ENCODE assay signal across 27 cellular contexts in the genomic region with DNA sequence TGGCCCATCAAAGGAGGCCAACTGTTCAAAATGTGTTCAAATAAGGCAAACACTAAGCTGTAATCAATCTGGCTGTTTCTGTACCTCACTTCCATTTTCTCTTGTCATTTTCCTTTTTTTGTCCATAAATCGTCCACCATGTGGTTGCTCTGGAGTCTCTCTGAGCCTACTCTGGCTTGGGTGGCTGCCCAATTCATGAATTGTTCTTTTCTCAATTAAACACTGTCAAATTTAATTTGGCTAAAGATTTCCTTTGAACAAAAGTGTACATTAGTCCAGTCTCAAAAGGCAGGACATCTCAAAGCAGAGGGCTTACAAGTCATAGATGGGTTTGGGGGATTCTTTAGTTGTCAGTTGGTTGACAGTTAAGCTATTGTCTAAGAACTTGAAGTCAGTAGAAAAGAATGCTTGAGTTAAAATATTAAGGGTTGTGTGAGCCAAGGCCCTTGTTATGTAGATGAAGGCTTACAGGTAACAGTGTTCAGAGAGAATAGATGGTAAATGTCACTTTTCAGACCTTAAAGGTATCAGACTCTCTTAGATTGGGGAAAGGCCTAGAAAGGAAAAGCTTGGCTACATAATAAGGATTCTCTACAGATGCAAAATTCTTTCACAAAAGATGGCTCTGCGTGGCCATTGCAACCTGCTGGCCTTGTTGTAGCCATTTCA.
"Had no signal": no experiment of that assay in that cellular context is flagged by ENCODE, and none has a peak within 500 bp of the region (broad histone marks: within the 10 kb centered on the region; RNA-seq: fewer than 3 reads in every experiment).

No MANE protein-coding gene starts in this region.

- H3K27ac Mint-ChIP-seq: naive B cell; natural killer cell treated with Interleukin-12 subunit alpha and Interleukin-12 subunit beta and Interleukin-15 and Interleukin-18, amount 100 ng/mL, for 72 hours had no signal

- ATAC-seq: esophagus mucosa; gastrocnemius medialis; left lobe of liver; natural killer cell treated with Interleukin-12 subunit alpha and Interleukin-12 subunit beta and Interleukin-15 and Interleukin-18, amount 100 ng/mL, for 72 hours; sciatic nerve had no signal

- H3K36me3 Mint-ChIP-seq: naive B cell; natural killer cell treated with Interleukin-12 subunit alpha and Interleukin-12 subunit beta and Interleukin-15 and Interleukin-18, amount 100 ng/mL, for 72 hours had no signal

- H3K9me3 ChIP-seq: gastrocnemius medialis, prostate gland, right atrium auricular region, stomach, thyroid gland, vagina had no signal

- H3K4me1 ChIP-seq: prostate gland, right atrium auricular region, stomach, thyroid gland, vagina had no signal

- H3K27me3 ChIP-seq: dorsolateral prefrontal cortex, gastrocnemius medialis, hepatocyte, right atrium auricular region, stomach, thyroid gland, vagina had no signal

- H3K27me3 Mint-ChIP-seq: naive B cell; natural killer cell treated with Interleukin-12 subunit alpha and Interleukin-12 subunit beta and Interleukin-15 and Interleukin-18, amount 100 ng/mL, for 72 hours had no signal

- H2AFZ ChIP-seq: hepatocyte had no signal

- H3K4me1 Mint-ChIP-seq: naive B cell had no signal

- H3K27ac ChIP-seq: dorsolateral prefrontal cortex, epithelial cell of prostate, gastrocnemius medialis, hepatocyte, prostate gland, right atrium auricular region, stomach, thyroid gland, vagina had no signal

- H3K4me2 ChIP-seq: hepatocyte, smooth muscle cell had no signal

- DNase-seq: dorsolateral prefrontal cortex; effector CD4-positive, alpha-beta T cell; foreskin fibroblast; gastrocnemius medialis; head of caudate nucleus; kidney; naive B cell; nucleus accumbens; stimulated activated CD4-positive, alpha-beta T cell treated with anti-CD3 and anti-CD28 coated beads, Interleukin-12 subunit alpha, Interleukin-12 subunit beta, amount 100 ng/mL, for 4 hours; stimulated activated CD4-positive, alpha-beta T cell treated with anti-CD3 and anti-CD28 coated beads, Interleukin-1b, Interleukin-23, amount 100 ng/mL, for 48 hours; stimulated activated CD4-positive, alpha-beta T cell treated with anti-CD3 and anti-CD28 coated beads, Interleukin-4, amount 100 ng/mL, for 1 hour; stimulated activated CD8-positive, alpha-beta memory T cell treated with anti-CD3 and anti-CD28 coated beads, Interleukin-4, amount 100 ng/mL, for 48 hours; stimulated activated naive CD4-positive, alpha-beta T cell; stomach; thyroid gland; trophoblast cell had no signal

- H3K4me3 ChIP-seq: dorsolateral prefrontal cortex, gastrocnemius medialis, hepatocyte, prostate gland, right atrium auricular region, smooth muscle cell, stomach, thyroid gland, vagina had no signal

- H3K79me2 ChIP-seq: hepatocyte had no signal

- H3K4me3 Mint-ChIP-seq: naive B cell; natural killer cell treated with Interleukin-12 subunit alpha and Interleukin-12 subunit beta and Interleukin-15 and Interleukin-18, amount 100 ng/mL, for 72 hours; neural crest cell had no signal

- H3K36me3 ChIP-seq: gastrocnemius medialis, prostate gland, right atrium auricular region, stomach, thyroid gland, vagina had no signal
